Comparison of ENCODE assay signal across 8 cellular contexts in genomic region chr15:58331562-58331902, GRCh38.
DNase-seq lines count a peak whose midpoint lies in the region; TF ChIP-seq lines count a peak whose summit lies in the region.

No MANE protein-coding gene starts in this region.

- no peak for TF ChIP-seq CTCF in progenitor cell of endocrine pancreas (IDR thresholded peaks at IDR 0.05; ENCODE audit: unreplicated experiment)

- peak overlapping the region; percentile 93 for H3K27ac ChIP-seq in epithelial cell of prostate

- peak overlapping the region; percentile 98 for H3K27ac Mint-ChIP-seq in progenitor cell of endocrine pancreas

- H3K27me3 Mint-ChIP-seq in progenitor cell of endocrine pancreas, result no peaks in the 10 kb centered on the region

- peaks cover 43% of the 10 kb centered on the region for H3K4me1 Mint-ChIP-seq in progenitor cell of endocrine pancreas (ENCODE audit: low read depth)

- H3K9me3 Mint-ChIP-seq in progenitor cell of endocrine pancreas (ENCODE audit: low read depth), result peaks cover 28% of the 10 kb centered on the region

- peaks cover 7% of the 10 kb centered on the region for H3K36me3 Mint-ChIP-seq in progenitor cell of endocrine pancreas (ENCODE audit: insufficient read depth)

- H3K4me3 Mint-ChIP-seq in progenitor cell of endocrine pancreas (ENCODE audit: low read depth), result no peak overlapping the region

- DNase-seq in GM03348 (ENCODE audit: low spot score), result peak; percentile 40
- DNase-seq in SIG-M5 (lab: John Stamatoyannopoulos, UW), result peak; percentile 82
- no peak for DNase-seq in epithelial cell of prostate (ENCODE audit: low read depth, low spot score)
- DNase-seq in progenitor cell of endocrine pancreas (ENCODE audit: low spot score, unreplicated experiment), result no peak
- no peak for DNase-seq in activated effector memory CD4-positive, alpha-beta T cell treated with anti-CD3 and anti-CD28 coated beads, Interleukin-2, amount 50 U/mL, for 16 hours
- DNase-seq in SW 1271 (lab: John Stamatoyannopoulos, UW), result no peak
- no peak for DNase-seq in COLO829 (ENCODE audit: low spot score)
- DNase-seq in DMS79 treated with DMSO at 0.1 percent for 48 hours (lab: John Stamatoyannopoulos, UW), result no peak

Comparison
In these comparisons a context has a peak if more than half of its experiments do, and no peak if none do; other contexts are left out.
1. DNase-seq: peak in GM03348 (single experiment) and SIG-M5 (single experiment); none in epithelial cell of prostate (single experiment), progenitor cell of endocrine pancreas (single experiment), activated effector memory CD4-positive, alpha-beta T cell treated with anti-CD3 and anti-CD28 coated beads, Interleukin-2, amount 50 U/mL, for 16 hours (single experiment), SW 1271 (0 of 2), COLO829 (single experiment) and DMS79 treated with DMSO at 0.1 percent for 48 hours (single experiment).